23 cellular contexts compared by ENCODE assay signal in genomic region chrX:6758234-6758633, GRCh38.
"Had no signal": no experiment of that assay in that cellular context is flagged by ENCODE, and none has a peak within 500 bp of the region (broad histone marks: within the 10 kb centered on the region; RNA-seq: fewer than 3 reads in every experiment).

No MANE protein-coding gene starts in this region.

- DNase-seq: dermis blood vessel endothelial cell; dorsolateral prefrontal cortex; effector CD4-positive, alpha-beta T cell; effector memory CD4-positive, alpha-beta T cell; foreskin melanocyte; gastrocnemius medialis; glutamatergic neuron; head of caudate nucleus; heart right ventricle; hippocampal formation; left cardiac atrium; left lung; left ventricle myocardium superior; lower lobe of right lung; mesenchymal stem cell; mucosa of descending colon; naive B cell; naive thymus-derived CD8-positive, alpha-beta T cell had no signal

- H3K27me3 ChIP-seq: esophagus muscularis mucosa, gastrocnemius medialis, heart right ventricle, left lung had no signal

- H3K4me1 Mint-ChIP-seq: mesothelial cell of epicardium; naive B cell; naive thymus-derived CD8-positive, alpha-beta T cell had no signal

- ATAC-seq: gastrocnemius medialis; heart right ventricle; left cardiac atrium; left lung; left ventricle myocardium superior; lower lobe of right lung; mucosa of descending colon; naive thymus-derived CD8-positive, alpha-beta T cell had no signal

- H3K9me3 ChIP-seq: esophagus muscularis mucosa, gastrocnemius medialis, left lung, lower lobe of right lung, mucosa of descending colon had no signal

- H3K27ac Mint-ChIP-seq: mesothelial cell of epicardium; naive B cell; naive thymus-derived CD8-positive, alpha-beta T cell had no signal

- H3K36me3 Mint-ChIP-seq: mesothelial cell of epicardium, naive B cell had no signal

- H3K27me3 Mint-ChIP-seq: naive B cell had no signal

- H3K4me3 Mint-ChIP-seq: mesothelial cell of epicardium; naive B cell; naive thymus-derived CD8-positive, alpha-beta T cell had no signal

- FAIRE-seq: islet of Langerhans, keratinocyte had no signal

- H3K27ac ChIP-seq: coronary artery, dorsolateral prefrontal cortex, esophagus muscularis mucosa, gastrocnemius medialis, heart right ventricle, left lung, lower lobe of right lung had no signal

- H3K4me3 ChIP-seq: coronary artery, dorsolateral prefrontal cortex, esophagus muscularis mucosa, gastrocnemius medialis, heart right ventricle, left lung, lower lobe of right lung, mucosa of descending colon had no signal

- H3K4me1 ChIP-seq: esophagus muscularis mucosa, gastrocnemius medialis, heart right ventricle, left lung, lower lobe of right lung had no signal

- H3K36me3 ChIP-seq: esophagus muscularis mucosa, gastrocnemius medialis, heart right ventricle, left lung, lower lobe of right lung had no signal
